9 cellular contexts compared by ENCODE assay signal in the genomic region with DNA sequence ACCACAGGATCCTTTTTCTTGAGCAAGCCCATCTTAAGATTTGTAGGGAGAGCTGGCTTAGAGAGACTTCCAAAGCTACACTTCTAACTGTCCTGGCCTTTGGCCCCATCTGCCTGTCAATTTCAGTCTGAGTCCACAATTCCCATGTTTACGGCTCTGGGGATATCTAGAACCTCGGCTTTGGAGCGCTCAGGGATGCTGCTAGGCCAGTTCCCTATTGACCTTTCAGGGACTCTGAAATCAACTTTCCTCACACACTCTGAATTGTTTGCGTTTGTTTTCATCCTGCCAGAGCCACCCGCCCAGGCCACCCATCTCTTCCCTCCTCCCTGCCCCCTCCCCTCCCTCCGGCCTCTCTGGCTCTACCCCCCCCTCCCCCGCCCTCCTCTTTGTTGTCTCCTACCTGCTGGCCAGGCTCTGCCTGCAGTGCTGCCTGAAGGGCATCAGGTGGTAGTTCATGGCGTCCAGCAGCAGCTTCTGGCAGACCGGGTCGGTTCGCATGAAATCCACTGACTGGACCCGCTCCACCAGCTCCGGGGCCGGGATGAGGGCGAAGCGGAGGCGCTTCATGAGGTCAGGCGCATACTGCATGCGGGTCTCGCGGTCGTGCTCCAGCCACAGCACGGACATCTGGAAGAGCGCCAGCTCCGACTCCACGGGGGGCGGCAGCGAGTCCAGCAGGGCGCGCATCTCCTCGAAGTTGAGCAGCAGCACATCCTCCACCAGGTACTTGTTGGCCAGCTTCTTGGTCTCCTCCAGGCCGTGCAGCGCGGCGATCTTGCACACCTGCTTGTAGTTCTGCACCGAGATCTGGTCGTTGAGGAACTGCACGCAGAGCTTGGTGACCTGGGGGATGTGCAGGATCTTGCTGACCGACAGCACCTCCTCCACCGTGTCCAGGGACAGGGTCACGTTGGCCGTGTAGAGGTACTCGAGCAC. TPM values are rescaled to one million over a fixed set of nuclear protein-coding genes. Genes with fewer than 3 reads are reported as not detected.
DNase-seq lines count a peak whose midpoint lies in the region; ATAC-seq, FAIRE-seq and TF ChIP-seq lines count a peak whose summit lies in the region.
"Had no signal": no experiment of that assay in that cellular context is flagged by ENCODE, and none has a peak within 500 bp of the region (broad histone marks: within the 10 kb centered on the region; RNA-seq: fewer than 3 reads in every experiment).

No MANE protein-coding gene starts in this region.

- dilution Hi-C loops in endothelial cell of umbilical vein (cut with MboI; ENCODE audit: extremely low pct_ligation_motif_present, low sequenced_read_pairs), result no loop called here

- CTCF ChIA-PET in endothelial cell of umbilical vein (lab: Charles Lee), result interaction anchor here (0.6 to 1.4 kb wide), 4 partner anchors 10 to 432 kb away, joined by 3 to 4 read pairs (median 3); no protein-coding TSS in a partner anchor

- intact Hi-C loops in endothelial cell of umbilical vein (cut with micrococcal nuclease), result loop anchor here (5.0 kb wide), 1 partner anchor 153 kb away; no protein-coding TSS in a partner anchor

- no peak for TF ChIP-seq CTCF in endothelial cell of umbilical vein (IDR thresholded peaks at IDR 0.05; ENCODE audit: extremely low read depth in 1 of 2, insufficient read depth in 1 of 2, low read depth in 1 of 2, low read length in 2 of 2)

- no peak overlapping the region for H3K27ac ChIP-seq in endothelial cell of umbilical vein (ENCODE audit: insufficient read depth, low read depth, low read length)
- no peak overlapping the region for H3K27ac ChIP-seq in rectal smooth muscle tissue (ENCODE audit: low read depth, low read length)
- H3K27ac ChIP-seq: neutrophil had no signal

- no peak overlapping the region for H2AFZ ChIP-seq in endothelial cell of umbilical vein (ENCODE audit: low read depth, low read length)

- TF ChIP-seq POLR2A in endothelial cell of umbilical vein (IDR thresholded peaks at IDR 0.05; ENCODE audit: low read depth, low read length), result no peak

- ATAC-seq in HG03025 (IDR thresholded peaks at IDR 0.05; ENCODE audit: low FRiP score, unreplicated experiment), result no peak

- no peaks in the 10 kb centered on the region for H3K9me1 ChIP-seq in endothelial cell of umbilical vein (replicated peaks; ENCODE audit: control insufficient read depth, extremely low read depth, insufficient read depth, low read length)

- H3K9ac ChIP-seq in endothelial cell of umbilical vein (replicated peaks; ENCODE audit: extremely low read depth, insufficient read depth, low read length) (no peak overlapping the region), rectal smooth muscle tissue (ENCODE audit: low read length) (no peak overlapping the region)

- H3K36me3 ChIP-seq in endothelial cell of umbilical vein (ENCODE audit: control insufficient read depth in 2 of 2, extremely low read depth in 1 of 2, insufficient read depth in 2 of 2, low read length in 2 of 2) (no peaks in the 10 kb centered on the region), rectal smooth muscle tissue (ENCODE audit: control insufficient read depth, insufficient read depth, low read length) (no peaks in the 10 kb centered on the region)
- H3K36me3 ChIP-seq: neutrophil had no signal

- no peak for FAIRE-seq in endothelial cell of umbilical vein (lab: Jason Lieb, UNC)

- H3K4me1 ChIP-seq in endothelial cell of umbilical vein (ENCODE audit: control insufficient read depth, extremely low read depth, insufficient read depth, low read length) (peaks cover 5% of the 10 kb centered on the region), rectal smooth muscle tissue (ENCODE audit: control insufficient read depth, insufficient read depth, low read length) (peaks cover 4% of the 10 kb centered on the region)

- H3K4me3 ChIP-seq in GM08714 (ENCODE audit: low read length), result peak overlapping the region; percentile 21; the same call in 1 of the 2 replicates
- H3K4me3 ChIP-seq in endothelial cell of umbilical vein (replicated peaks in 1 of 3; ENCODE audit: insufficient read depth in 1 of 3, low read depth in 1 of 3, low read length in 3 of 3), result no peak overlapping the region
- peak overlapping the region; percentile 22 for H3K4me3 ChIP-seq in rectal smooth muscle tissue (ENCODE audit: low read length)

- no TSS peak for BruUV-seq in endothelial cell of umbilical vein (replicated peaks; lab: Mats Ljungman, UMichigan)

- no peak overlapping the region for H3K4me2 ChIP-seq in endothelial cell of umbilical vein (ENCODE audit: insufficient read depth, low read length)

- POLR2A ChIA-PET in endothelial cell of umbilical vein (lab: Charles Lee), result no interaction called here

- DNase-seq in NCI-H510A (lab: John Stamatoyannopoulos, UW), result peak; percentile 76
- no peak for DNase-seq in endothelial cell of umbilical vein (ENCODE audit: low read depth, low spot score)
- no peak for DNase-seq in effector CD4-positive, alpha-beta T cell
- DNase-seq in activated gamma-delta T cell treated with Interleukin-2 at 50 U/mL for 16 hours, result no peak
- DNase-seq in NCI-H1694 (lab: John Stamatoyannopoulos, UW), result no peak

- H3K79me2 ChIP-seq in endothelial cell of umbilical vein (ENCODE audit: control insufficient read depth, insufficient read depth, low read length), result no peaks in the 10 kb centered on the region

- no peaks in the 10 kb centered on the region for H3K9me3 ChIP-seq in endothelial cell of umbilical vein (replicated peaks; ENCODE audit: control insufficient read depth, insufficient read depth, low read length)
- H3K9me3 ChIP-seq: neutrophil had no signal

- H3K27me3 ChIP-seq in endothelial cell of umbilical vein (ENCODE audit: control insufficient read depth in 2 of 2, insufficient read depth in 2 of 2, low read length in 2 of 2) (peaks cover 40 to 56% of the 10 kb centered on the region in 2 experiments), rectal smooth muscle tissue (ENCODE audit: control insufficient read depth, insufficient read depth, low read length) (peaks cover 15% of the 10 kb centered on the region)

- H4K20me1 ChIP-seq in endothelial cell of umbilical vein (replicated peaks; ENCODE audit: control insufficient read depth, extremely low read depth, insufficient read depth, low read length), result no peaks in the 10 kb centered on the region

TF ChIP-seq in endothelial cell of umbilical vein, 7 proteins besides CTCF, POLR2A, EP300 and RAD21:
- TF ChIP-seq EZH2 (IDR thresholded peaks at IDR 0.05; ENCODE audit: borderline replicate concordance, low read depth, low read length, severe bottlenecking) (peak; percentile 52), POLR2AphosphoS5 (IDR thresholded peaks at IDR 0.05; ENCODE audit: insufficient read depth, low read depth, low read length) (no peak)

RNA-seq across cellular contexts. Expression of a gene that starts 3.3 kb away (rescaled TPM):
- not detected in 2 replicates for total RNA-seq in endothelial cell of umbilical vein
- not detected in 2 replicates for polyA plus RNA-seq in endothelial cell of umbilical vein
- not detected in 2 replicates for polyA plus RNA-seq in endothelial cell of umbilical vein (2011; cell fraction: cytosol; rRNA removed)
- polyA plus RNA-seq in endothelial cell of umbilical vein (2011; cell fraction: nucleus; rRNA removed), result 0.13 and 0.16 TPM in 2 replicates
- polyA plus RNA-seq in endothelial cell of umbilical vein (2012), result 0.08 TPM in 1 of 2 replicates, not detected in the other
- 0.08 TPM in 1 of 2 replicates, not detected in the other for polyA minus RNA-seq in endothelial cell of umbilical vein
- not detected for polyA minus RNA-seq in endothelial cell of umbilical vein (2011; cell fraction: cytosol; rRNA and poly(A)+ RNA removed)
- not detected in 2 replicates for polyA minus RNA-seq in endothelial cell of umbilical vein (2011; cell fraction: nucleus; rRNA and poly(A)+ RNA removed)

Comparison
In these comparisons a context has a peak if more than half of its experiments do, and no peak if none do; other contexts are left out.
1. H3K4me3 ChIP-seq: peak in GM08714 (single experiment) and rectal smooth muscle tissue (single experiment); none in endothelial cell of umbilical vein (0 of 3).